ENCODE assay signal across 1 cellular context in the genomic region with DNA sequence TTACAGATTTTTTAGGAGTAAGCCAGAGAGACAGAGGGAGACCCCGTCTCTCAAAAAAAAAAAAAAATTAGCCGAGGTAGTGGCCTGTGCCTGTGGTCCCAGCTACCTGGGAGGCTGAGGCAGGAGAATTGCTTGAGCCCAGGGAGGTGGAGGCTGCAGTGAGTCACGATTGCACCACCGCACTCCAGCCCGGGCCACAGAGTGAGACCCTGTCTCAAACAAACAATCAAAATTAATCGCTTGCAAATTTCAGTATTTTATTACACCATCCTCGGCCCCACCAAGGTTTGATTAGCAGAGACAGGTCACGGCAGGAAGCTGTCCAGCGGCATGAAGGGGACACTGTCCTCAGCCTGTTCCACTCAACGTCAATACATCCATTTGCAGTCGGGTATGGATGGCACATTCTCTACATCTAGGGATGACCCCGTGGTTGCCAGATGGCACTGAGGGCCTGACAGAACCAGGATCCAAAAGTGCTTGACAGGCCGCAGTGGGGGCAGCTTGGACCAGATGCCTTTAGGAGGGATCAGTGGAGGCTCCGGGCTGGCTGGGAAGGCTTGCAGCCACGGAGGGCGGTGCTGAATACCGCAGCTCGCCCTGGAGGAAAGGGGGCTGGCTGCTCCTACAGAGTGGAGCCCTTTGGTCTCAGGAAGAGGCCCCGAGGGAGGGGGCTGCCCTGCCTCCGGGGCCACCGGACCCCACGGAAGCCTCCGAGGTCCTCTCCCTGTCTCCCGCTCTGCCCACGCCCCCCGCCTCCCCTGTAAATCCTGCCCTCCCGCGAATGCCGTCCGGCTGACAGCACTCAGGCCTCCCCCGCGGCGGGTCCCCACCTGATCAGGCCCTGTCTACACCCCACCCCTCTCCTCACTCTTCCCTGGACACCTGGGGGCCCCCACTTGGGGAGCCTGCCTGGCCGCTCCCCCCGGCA.
A peak's percentile ranks its signal among the peaks of the same experiment; 100 is the strongest.
TF ChIP-seq lines count a peak whose summit lies in the region.

No MANE protein-coding gene starts in this region.

TF ChIP-seq in K562, 482 proteins besides CTCF, POLR2A, EP300 and RAD21:
- TF ChIP-seq, protein P1, sequence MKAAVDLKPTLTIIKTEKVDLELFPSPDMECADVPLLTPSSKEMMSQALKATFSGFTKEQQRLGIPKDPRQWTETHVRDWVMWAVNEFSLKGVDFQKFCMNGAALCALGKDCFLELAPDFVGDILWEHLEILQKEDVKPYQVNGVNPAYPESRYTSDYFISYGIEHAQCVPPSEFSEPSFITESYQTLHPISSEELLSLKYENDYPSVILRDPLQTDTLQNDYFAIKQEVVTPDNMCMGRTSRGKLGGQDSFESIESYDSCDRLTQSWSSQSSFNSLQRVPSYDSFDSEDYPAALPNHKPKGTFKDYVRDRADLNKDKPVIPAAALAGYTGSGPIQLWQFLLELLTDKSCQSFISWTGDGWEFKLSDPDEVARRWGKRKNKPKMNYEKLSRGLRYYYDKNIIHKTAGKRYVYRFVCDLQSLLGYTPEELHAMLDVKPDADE (conservative IDR thresholded peaks at IDR 0.05; ENCODE audit: control insufficient read depth, low read depth, low read length), result 0 out of 2 replicates have a peak, but pooled peaks have one; percentile 22
- TF ChIP-seq, protein P2, sequence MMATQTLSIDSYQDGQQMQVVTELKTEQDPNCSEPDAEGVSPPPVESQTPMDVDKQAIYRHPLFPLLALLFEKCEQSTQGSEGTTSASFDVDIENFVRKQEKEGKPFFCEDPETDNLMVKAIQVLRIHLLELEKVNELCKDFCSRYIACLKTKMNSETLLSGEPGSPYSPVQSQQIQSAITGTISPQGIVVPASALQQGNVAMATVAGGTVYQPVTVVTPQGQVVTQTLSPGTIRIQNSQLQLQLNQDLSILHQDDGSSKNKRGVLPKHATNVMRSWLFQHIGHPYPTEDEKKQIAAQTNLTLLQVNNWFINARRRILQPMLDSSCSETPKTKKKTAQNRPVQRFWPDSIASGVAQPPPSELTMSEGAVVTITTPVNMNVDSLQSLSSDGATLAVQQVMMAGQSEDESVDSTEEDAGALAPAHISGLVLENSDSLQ (IDR thresholded peaks at IDR 0.05), result no peak
- TF ChIP-seq ZBTB7A (IDR thresholded peaks at IDR 0.05; ENCODE audit: borderline replicate concordance, control insufficient read depth, low read depth, low read length), result peak; percentile 24; the same call in 1 of the 2 replicates
- TF ChIP-seq, protein P3, sequence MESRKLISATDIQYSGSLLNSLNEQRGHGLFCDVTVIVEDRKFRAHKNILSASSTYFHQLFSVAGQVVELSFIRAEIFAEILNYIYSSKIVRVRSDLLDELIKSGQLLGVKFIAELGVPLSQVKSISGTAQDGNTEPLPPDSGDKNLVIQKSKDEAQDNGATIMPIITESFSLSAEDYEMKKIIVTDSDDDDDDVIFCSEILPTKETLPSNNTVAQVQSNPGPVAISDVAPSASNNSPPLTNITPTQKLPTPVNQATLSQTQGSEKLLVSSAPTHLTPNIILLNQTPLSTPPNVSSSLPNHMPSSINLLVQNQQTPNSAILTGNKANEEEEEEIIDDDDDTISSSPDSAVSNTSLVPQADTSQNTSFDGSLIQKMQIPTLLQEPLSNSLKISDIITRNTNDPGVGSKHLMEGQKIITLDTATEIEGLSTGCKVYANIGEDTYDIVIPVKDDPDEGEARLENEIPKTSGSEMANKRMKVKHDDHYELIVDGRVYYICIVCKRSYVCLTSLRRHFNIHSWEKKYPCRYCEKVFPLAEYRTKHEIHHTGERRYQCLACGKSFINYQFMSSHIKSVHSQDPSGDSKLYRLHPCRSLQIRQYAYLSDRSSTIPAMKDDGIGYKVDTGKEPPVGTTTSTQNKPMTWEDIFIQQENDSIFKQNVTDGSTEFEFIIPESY (CRISPR knock-in tag; IDR thresholded peaks at IDR 0.05), result peak; percentile 34; the same call in 1 of the 2 replicates
- TF ChIP-seq U2AF1 (optimal IDR thresholded peaks at IDR 0.05; ENCODE audit: low read depth, low read length), result no peak
